5 cellular contexts compared by ENCODE assay signal in the genomic region with DNA sequence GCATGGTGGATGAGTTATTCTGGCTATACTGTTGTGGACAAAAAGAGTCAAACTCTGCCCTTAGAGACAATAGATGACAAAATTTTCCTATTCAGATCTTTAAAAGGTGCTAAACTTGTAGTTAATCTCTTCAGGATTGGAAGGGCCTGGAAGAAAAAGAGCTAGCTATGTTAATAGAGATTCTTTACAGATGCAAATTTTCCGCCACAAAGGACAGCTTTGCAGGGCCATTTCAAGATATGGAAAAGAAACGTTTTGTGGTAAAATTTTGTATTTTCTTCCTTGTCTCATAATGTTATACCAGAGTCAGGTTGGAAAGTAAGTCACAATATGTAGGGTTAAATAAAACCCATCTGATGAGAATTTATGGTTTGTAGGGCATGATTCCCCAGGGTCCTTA. TPM values are rescaled to one million over a fixed set of nuclear protein-coding genes. Genes with fewer than 3 reads are reported as not detected.
"Had no signal": no experiment of that assay in that cellular context is flagged by ENCODE, and none has a peak within 500 bp of the region (broad histone marks: within the 10 kb centered on the region; RNA-seq: fewer than 3 reads in every experiment).

No MANE protein-coding gene starts in this region.

RNA-seq across cellular contexts. Expression of gene PAGE1, which starts 24.3 kb away (rescaled TPM):
- total RNA-seq: OCI-LY7, PC-9, Right ventricle myocardium inferior, SJCRH30, SK-MEL-5 had no signal
